ENCODE assay signal across 1 cellular context in genomic region chr2:124050833-124051497, GRCh38.
TF ChIP-seq lines count a peak whose summit lies in the region.

No MANE protein-coding gene starts in this region.

TF ChIP-seq in GM23338, 12 proteins besides CTCF, POLR2A, EP300 and RAD21 (continued from another document):
- no peak for TF ChIP-seq ZNF462 (CRISPR knock-in tag; IDR thresholded peaks at IDR 0.05)
- no peak for TF ChIP-seq NANOG (IDR thresholded peaks at IDR 0.05; ENCODE audit: borderline replicate concordance)
- no peak for TF ChIP-seq EZH2 (IDR thresholded peaks at IDR 0.05; ENCODE audit: low read depth, unreplicated experiment)
- no peak for TF ChIP-seq POLR2AphosphoS5 (IDR thresholded peaks at IDR 0.05; ENCODE audit: low read depth)
- no peak for TF ChIP-seq JUNB (IDR thresholded peaks at IDR 0.05; ENCODE audit: unreplicated experiment)
- TF ChIP-seq EZH2phosphoT487 (IDR thresholded peaks at IDR 0.05; ENCODE audit: unreplicated experiment): no peak
- no peak for TF ChIP-seq ZNF331 (CRISPR knock-in tag; IDR thresholded peaks at IDR 0.05; ENCODE audit: low read depth)
- TF ChIP-seq REST (IDR thresholded peaks at IDR 0.05; ENCODE audit: unreplicated experiment): no peak
